Comparison of ENCODE assay signal across 28 cellular contexts in the genomic region with DNA sequence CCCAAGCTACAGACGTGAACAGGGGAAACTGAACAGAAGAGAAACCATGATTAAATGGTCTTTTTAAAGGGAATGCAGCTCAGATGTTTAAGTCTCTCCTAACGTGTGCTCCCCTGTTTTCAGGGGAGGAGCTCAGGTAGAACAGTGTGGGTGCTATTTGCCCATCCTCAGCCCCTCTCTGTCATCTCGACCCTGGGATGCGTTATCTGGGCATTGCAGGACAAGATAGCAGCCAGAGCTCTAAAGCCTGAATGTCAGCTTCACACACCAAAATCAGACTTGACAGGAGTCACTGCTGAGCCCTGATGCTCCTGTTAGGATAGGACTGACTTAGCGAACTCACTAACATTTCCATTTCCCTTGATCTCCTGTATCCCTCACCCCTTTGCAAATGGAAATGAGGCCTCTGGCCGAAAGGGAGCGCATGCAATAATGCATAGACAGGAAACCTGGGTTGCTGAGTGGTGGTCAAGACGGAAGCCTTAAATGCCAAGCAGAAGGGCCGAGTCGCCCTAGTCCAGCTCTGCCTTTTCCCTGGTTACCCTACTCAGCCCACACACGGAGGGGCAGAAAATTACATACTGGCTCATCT.
"Had no signal": no experiment of that assay in that cellular context is flagged by ENCODE, and none has a peak within 500 bp of the region (broad histone marks: within the 10 kb centered on the region; RNA-seq: fewer than 3 reads in every experiment).

No MANE protein-coding gene starts in this region.

- H3K27me3 ChIP-seq: breast epithelium, Peyer's patch, SJCRH30 had no signal

- H3K27ac Mint-ChIP-seq: activated B cell treated with CpG ODN at 0.5 μM for 24 hours; activated CD4-positive, alpha-beta T cell treated with anti-CD3 and anti-CD28 coated beads, Interleukin-2, amount 10 ng/mL, durations not matched to agents 24 days and 14 days; activated CD8-positive, alpha-beta memory T cell treated with anti-CD3 and anti-CD28 coated beads, Interleukin-2, amount 10 ng/mL, durations not matched to agents 7 days and 5 days; activated naive CD4-positive, alpha-beta T cell treated with anti-CD3 and anti-CD28 coated beads, Interleukin-2, amount 50 U/mL, for 24 hours; activated T-cell treated with anti-CD3 and anti-CD28 coated beads, Interleukin-2, amount 50 U/mL, for 24 hours; activated T-helper 1 cell treated with anti-CD3 and anti-CD28 coated beads, Interleukin-12 subunit alpha, Interleukin-12 subunit beta, Interleukin-2, Interleukin-4 antibody, amounts not matched to agents 30 ng/mL and 10 ng/mL and 1 ng/mL, durations not matched to agents 14 hours and 24 hours and 36 hours; T-helper 17 cell had no signal

- H3K9me3 ChIP-seq: breast epithelium, Peyer's patch, SJCRH30 had no signal

- H3K36me3 ChIP-seq: breast epithelium, SJCRH30 had no signal

- H3K4me1 ChIP-seq: breast epithelium, Peyer's patch had no signal

- H3K9me3 Mint-ChIP-seq: activated B cell treated with CpG ODN at 0.5 μM for 24 hours; activated CD4-positive, alpha-beta T cell treated with anti-CD3 and anti-CD28 coated beads, Interleukin-2, amount 10 ng/mL, durations not matched to agents 24 days and 14 days; activated naive CD4-positive, alpha-beta T cell treated with anti-CD3 and anti-CD28 coated beads, Interleukin-2, amount 50 U/mL, for 24 hours; activated T-cell treated with anti-CD3 and anti-CD28 coated beads, Interleukin-2, amount 50 U/mL, for 24 hours; activated T-helper 1 cell treated with anti-CD3 and anti-CD28 coated beads, Interleukin-12 subunit alpha, Interleukin-12 subunit beta, Interleukin-2, Interleukin-4 antibody, amounts not matched to agents 30 ng/mL and 10 ng/mL and 1 ng/mL, durations not matched to agents 14 hours and 24 hours and 36 hours; central memory CD8-positive, alpha-beta T cell had no signal

- H3K4me3 ChIP-seq: breast epithelium, Peyer's patch, SJCRH30 had no signal

- DNase-seq: activated B cell treated with CpG ODN at 0.5 μM for 24 hours; activated CD4-positive, alpha-beta T cell treated with anti-CD3 and anti-CD28 coated beads for 1 hour; activated CD4-positive, alpha-beta T cell treated with anti-CD3 and anti-CD28 coated beads, Interleukin-2, amount 10 ng/mL, durations not matched to agents 24 days and 14 days; activated CD4-positive, alpha-beta T cell treated with anti-CD3 and anti-CD28 coated beads, Interleukin-2, amount 50 U/mL, for 48 hours; activated CD8-positive, alpha-beta memory T cell treated with anti-CD3 and anti-CD28 coated beads, Interleukin-2, amount 10 ng/mL, durations not matched to agents 7 days and 5 days; activated effector memory CD4-positive, alpha-beta T cell treated with Interleukin-2 at 50 U/mL for 16 hours; activated naive CD4-positive, alpha-beta T cell; activated T-cell treated with anti-CD3 and anti-CD28 coated beads, Interleukin-2, amount 50 U/mL, for 24 hours; aorta; Karpas-422; NCI-H1048; NCI-H146; NCI-H187 treated with DMSO at 0.1 percent for 48 hours; NCI-H2171; NCI-H226; NCI-H510A; NCI-H526 treated with DMSO at 0.1 percent for 48 hours; NCI-H82; Peyer's patch; Right ventricle myocardium superior; SJCRH30; T-helper 17 cell; T-helper 9 cell had no signal

- H3K36me3 Mint-ChIP-seq: activated CD8-positive, alpha-beta memory T cell treated with anti-CD3 and anti-CD28 coated beads, Interleukin-2, amount 10 ng/mL, durations not matched to agents 7 days and 5 days; activated naive CD4-positive, alpha-beta T cell treated with anti-CD3 and anti-CD28 coated beads, Interleukin-2, amount 50 U/mL, for 24 hours had no signal

- H3K27ac ChIP-seq: breast epithelium, Peyer's patch, RWPE1, SJCRH30 had no signal

- H3K4me3 Mint-ChIP-seq: activated B cell treated with CpG ODN at 0.5 μM for 24 hours; activated CD4-positive, alpha-beta T cell treated with anti-CD3 and anti-CD28 coated beads, Interleukin-2, amount 10 ng/mL, durations not matched to agents 24 days and 14 days; activated CD8-positive, alpha-beta memory T cell treated with anti-CD3 and anti-CD28 coated beads, Interleukin-2, amount 10 ng/mL, durations not matched to agents 7 days and 5 days; activated naive CD4-positive, alpha-beta T cell treated with anti-CD3 and anti-CD28 coated beads, Interleukin-2, amount 50 U/mL, for 24 hours; activated T-cell treated with anti-CD3 and anti-CD28 coated beads, Interleukin-2, amount 50 U/mL, for 24 hours; activated T-helper 1 cell treated with anti-CD3 and anti-CD28 coated beads, Interleukin-12 subunit alpha, Interleukin-12 subunit beta, Interleukin-2, Interleukin-4 antibody, amounts not matched to agents 30 ng/mL and 10 ng/mL and 1 ng/mL, durations not matched to agents 14 hours and 24 hours and 36 hours; central memory CD8-positive, alpha-beta T cell; T-helper 17 cell had no signal

- H3K27me3 Mint-ChIP-seq: activated B cell treated with CpG ODN at 0.5 μM for 24 hours; activated T-cell treated with anti-CD3 and anti-CD28 coated beads, Interleukin-2, amount 50 U/mL, for 24 hours had no signal

- H3K4me1 Mint-ChIP-seq: activated B cell treated with CpG ODN at 0.5 μM for 24 hours; activated CD4-positive, alpha-beta T cell treated with anti-CD3 and anti-CD28 coated beads, Interleukin-2, amount 10 ng/mL, durations not matched to agents 24 days and 14 days; activated CD8-positive, alpha-beta memory T cell treated with anti-CD3 and anti-CD28 coated beads, Interleukin-2, amount 10 ng/mL, durations not matched to agents 7 days and 5 days; activated naive CD4-positive, alpha-beta T cell treated with anti-CD3 and anti-CD28 coated beads, Interleukin-2, amount 50 U/mL, for 24 hours; central memory CD8-positive, alpha-beta T cell; T-helper 17 cell had no signal
